ENCODE assay signal across 4 cellular contexts in genomic region chr1:205894119-205894518, GRCh38. TPM values are rescaled to one million over a fixed set of nuclear protein-coding genes. Genes with fewer than 3 reads are reported as not detected.
"Had no signal": no experiment of that assay in that cellular context is flagged by ENCODE, and none has a peak within 500 bp of the region (broad histone marks: within the 10 kb centered on the region; RNA-seq: fewer than 3 reads in every experiment).

No MANE protein-coding gene starts in this region.

RNA-seq across cellular contexts. Expression of gene PM20D1, which starts 44.2 kb away (rescaled TPM):
- total RNA-seq: LHCN-M2, M059J, MCF 10A, NCI-H460 had no signal

RNA-seq across cellular contexts. Expression of gene SLC26A9, which starts 49.1 kb away (rescaled TPM):
- total RNA-seq: LHCN-M2, M059J, MCF 10A had no signal
